ENCODE assay signal across 18 cellular contexts in the genomic region with DNA sequence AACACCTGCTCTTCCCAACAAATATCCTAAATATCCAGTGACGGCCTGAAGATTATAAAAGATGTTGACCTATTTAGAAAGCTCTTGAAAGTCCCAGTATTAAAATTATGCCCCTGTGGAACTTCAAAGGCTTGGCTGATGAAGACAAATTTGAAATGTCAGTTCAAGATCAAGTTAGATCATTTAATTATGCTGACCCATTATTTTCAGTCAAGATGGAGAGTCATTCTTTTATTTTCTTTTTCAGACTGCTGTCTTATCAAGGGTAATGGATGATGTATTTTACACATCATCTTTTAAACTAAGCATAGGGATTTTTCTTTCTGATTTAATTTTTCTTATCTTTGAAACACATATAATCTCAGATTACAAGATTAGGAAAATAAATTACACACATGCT.
DNase-seq lines count a peak whose midpoint lies in the region; ATAC-seq and TF ChIP-seq lines count a peak whose summit lies in the region.
"Had no signal": no experiment of that assay in that cellular context is flagged by ENCODE, and none has a peak within 500 bp of the region (broad histone marks: within the 10 kb centered on the region; RNA-seq: fewer than 3 reads in every experiment).

No MANE protein-coding gene starts in this region.

- H3K9me3 Mint-ChIP-seq in nephron: no peaks in the 10 kb centered on the region

- no peaks in the 10 kb centered on the region for H3K36me3 Mint-ChIP-seq in nephron (ENCODE audit: low read depth)
- H3K36me3 Mint-ChIP-seq: CD4-positive, CD25-positive, alpha-beta regulatory T cell had no signal

- H3K4me1 Mint-ChIP-seq in nephron: peaks cover 10% of the 10 kb centered on the region
- H3K4me1 Mint-ChIP-seq: CD4-positive, CD25-positive, alpha-beta regulatory T cell had no signal

- no peak overlapping the region for H3K27ac ChIP-seq in caudate nucleus (ENCODE audit: low read depth, low read length)
- H3K27ac ChIP-seq: RWPE1 had no signal

- H3K27ac Mint-ChIP-seq in nephron: peak overlapping the region in 2 of 3 experiments; percentile 38 to 86
- H3K27ac Mint-ChIP-seq: B cell; CD4-positive, CD25-positive, alpha-beta regulatory T cell had no signal

- H3K4me3 Mint-ChIP-seq in nephron: no peak overlapping the region
- H3K4me3 Mint-ChIP-seq: B cell; CD4-positive, CD25-positive, alpha-beta regulatory T cell had no signal

- DNase-seq in DMS79 (lab: John Stamatoyannopoulos, UW) (peak; percentile 55), NCI-H1105 (lab: John Stamatoyannopoulos, UW) (peak; percentile 69), NCI-H774 (lab: John Stamatoyannopoulos, UW) (peak; percentile 13), sciatic nerve (ENCODE audit: low spot score) (no peak), SK-N-DZ (ENCODE audit: low spot score) (no peak), caudate nucleus (lab: John Stamatoyannopoulos, UW) (no peak)
- DNase-seq: Calu3; CD4-positive, CD25-positive, alpha-beta regulatory T cell; GDM1; GOT3; KG1; NCI-H510A; NK-92 treated with Interleukin-12 subunit alpha and Interleukin-12 subunit beta, amount 100 ng/mL, for 24 hours; T-helper 2 cell had no signal

- no peaks in the 10 kb centered on the region for H3K27me3 Mint-ChIP-seq in nephron (ENCODE audit: low read depth)
- H3K27me3 Mint-ChIP-seq: B cell had no signal

- no peak for TF ChIP-seq CTCF in nephron (IDR thresholded peaks at IDR 0.05; ENCODE audit: unreplicated experiment in 3 of 3)

- intact Hi-C loops in sciatic nerve (cut with DNase I): no loop called here

- no peak for ATAC-seq in sciatic nerve
- ATAC-seq: GM12878 had no signal

Comparison
In these comparisons a context has a peak if more than half of its experiments do, and no peak if none do; other contexts are left out.
1. DNase-seq: peak in DMS79 (single experiment), NCI-H1105 (single experiment) and NCI-H774 (single experiment); none in sciatic nerve (single experiment), SK-N-DZ (single experiment) and caudate nucleus (0 of 61).